Comparison of ENCODE assay signal across 10 cellular contexts in genomic region chr1:223720987-223721591, GRCh38. TPM values are rescaled to one million over a fixed set of nuclear protein-coding genes. Genes with fewer than 3 reads are reported as not detected.
DNase-seq lines count a peak whose midpoint lies in the region; ATAC-seq and TF ChIP-seq lines count a peak whose summit lies in the region.
"Had no signal": no experiment of that assay in that cellular context is flagged by ENCODE, and none has a peak within 500 bp of the region (broad histone marks: within the 10 kb centered on the region; RNA-seq: fewer than 3 reads in every experiment).

No MANE protein-coding gene starts in this region.

- ATAC-seq in GM21619 (IDR thresholded peaks at IDR 0.05; ENCODE audit: unreplicated experiment), result no peak

- H3K9me3 Mint-ChIP-seq in activated T-cell treated with anti-CD3 and anti-CD28 coated beads, Interleukin-2, amount 50 U/mL, for 24 hours, result no peaks in the 10 kb centered on the region

- H3K4me1 Mint-ChIP-seq in activated T-cell treated with anti-CD3 and anti-CD28 coated beads, Interleukin-2, amount 50 U/mL, for 24 hours (ENCODE audit: low read depth), result peaks cover 81% of the 10 kb centered on the region

- no peak for DNase-seq in activated T-cell treated with anti-CD3 and anti-CD28 coated beads, Interleukin-2, amount 50 U/mL, for 24 hours
- no peak for DNase-seq in activated T-cell treated with anti-CD3 and anti-CD28 coated beads, Interleukin-2, amount 50 U/mL, for 48 hours
- DNase-seq in astrocyte of the spinal cord (ENCODE audit: low read depth, low spot score) (peak; percentile 84), tibial nerve (ENCODE audit: low spot score in 2 of 2) (no peak), epidermal melanocyte (ENCODE audit: insufficient read length, low spot score) (no peak), NAMALWA (ENCODE audit: low spot score) (no peak)
- DNase-seq: SJCRH30 had no signal

- no peak for TF ChIP-seq CTCF in astrocyte of the spinal cord (IDR thresholded peaks at IDR 0.05; ENCODE audit: low read depth, low read length)
- no peak for TF ChIP-seq CTCF in liver (IDR thresholded peaks at IDR 0.05; ENCODE audit: low read depth, low read length, missing input control)
- TF ChIP-seq CTCF in tibial nerve (IDR thresholded peaks at IDR 0.05), result no peak

- H3K4me3 Mint-ChIP-seq in activated T-cell treated with anti-CD3 and anti-CD28 coated beads, Interleukin-2, amount 50 U/mL, for 24 hours, result no peak overlapping the region

- H3K36me3 ChIP-seq in liver (ENCODE audit: control insufficient read depth in 4 of 4, insufficient read depth in 3 of 4, low read depth in 1 of 4, low read length in 3 of 4), result no peaks in the 10 kb centered on the region
- H3K36me3 ChIP-seq in tibial nerve, result peaks cover 0 to 74% (median 0%) of the 10 kb centered on the region in 3 donors

- peak overlapping the region in 1 of 2 donors; percentile 22 for H3K27ac ChIP-seq in liver (ENCODE audit: low read depth in 1 of 2, low read length in 2 of 2)
- H3K27ac ChIP-seq in tibial nerve, result peak overlapping the region in 3 of 4 donors; percentile 50 to 71 (median 64)
- H3K27ac ChIP-seq: SJCRH30 had no signal

- TF ChIP-seq RAD21 in liver (IDR thresholded peaks at IDR 0.05), result no peak

- 29% methylated on average over 4 of the region's 4 CpGs for WGBS in liver
- WGBS in tibial nerve, 2 donors, result 37 to 39% methylated on average over 3 to 4 of the region's 4 CpGs

- peak overlapping the region; percentile 56 for H3K27ac Mint-ChIP-seq in activated T-cell treated with anti-CD3 and anti-CD28 coated beads, Interleukin-2, amount 50 U/mL, for 24 hours

- no peak for TF ChIP-seq POLR2A in tibial nerve (IDR thresholded peaks at IDR 0.05)

- H3K9me3 ChIP-seq in liver (ENCODE audit: control insufficient read depth in 4 of 4, low read length in 3 of 4) (no peaks in the 10 kb centered on the region), tibial nerve (no peaks in the 10 kb centered on the region)
- H3K9me3 ChIP-seq: BLaER1 treated with 17β-estradiol and CSF1 and Interleukin-3, amounts not matched to agents 10 nM and 100 nM; SJCRH30 had no signal

- H3K4me1 ChIP-seq in liver (ENCODE audit: control insufficient read depth in 4 of 4, insufficient read depth in 4 of 4, low read length in 3 of 4), result peaks cover 2 to 9% (median 7%) of the 10 kb centered on the region in 4 donors
- H3K4me1 ChIP-seq in tibial nerve, result peaks cover 0 to 77% (median 23%) of the 10 kb centered on the region in 4 donors

- H3K27me3 ChIP-seq in liver (ENCODE audit: control insufficient read depth in 4 of 4, insufficient read depth in 4 of 4, low read length in 3 of 4) (no peaks in the 10 kb centered on the region), tibial nerve (no peaks in the 10 kb centered on the region)
- H3K27me3 ChIP-seq: BLaER1 treated with 17β-estradiol and CSF1 and Interleukin-3, amounts not matched to agents 10 nM and 100 nM; SJCRH30 had no signal

- no peaks in the 10 kb centered on the region for H3K27me3 Mint-ChIP-seq in activated T-cell treated with anti-CD3 and anti-CD28 coated beads, Interleukin-2, amount 50 U/mL, for 24 hours

- peaks cover 62% of the 10 kb centered on the region for H3K36me3 Mint-ChIP-seq in activated T-cell treated with anti-CD3 and anti-CD28 coated beads, Interleukin-2, amount 50 U/mL, for 24 hours (ENCODE audit: low read depth)

- H3K9ac ChIP-seq in liver (ENCODE audit: low read depth in 1 of 2, low read length in 2 of 2), result no peak overlapping the region
- H3K9ac ChIP-seq: BLaER1 treated with 17β-estradiol and CSF1 and Interleukin-3, amounts not matched to agents 10 nM and 100 nM had no signal

- in situ Hi-C loops in astrocyte of the spinal cord (cut with HindIII; ENCODE audit: low sequenced_read_pairs), result no loop called here

- no peak overlapping the region for H3K4me3 ChIP-seq in astrocyte of the spinal cord (ENCODE audit: low read depth, low read length)
- no peak overlapping the region for H3K4me3 ChIP-seq in liver (ENCODE audit: low read depth in 1 of 3, low read length in 3 of 3)
- no peak overlapping the region for H3K4me3 ChIP-seq in tibial nerve
- H3K4me3 ChIP-seq: BLaER1 treated with 17β-estradiol and CSF1 and Interleukin-3, amounts not matched to agents 10 nM and 100 nM; SJCRH30 had no signal

- peak in 1 of 2 donors; percentile 42 for TF ChIP-seq EP300 in tibial nerve (IDR thresholded peaks at IDR 0.05)

TF ChIP-seq in liver, 16 proteins besides CTCF, POLR2A, EP300 and RAD21:
- TF ChIP-seq YY1 (IDR thresholded peaks at IDR 0.05) (peak; percentile 80), ATF3 (IDR thresholded peaks at IDR 0.05) (no peak), FOXA1 (IDR thresholded peaks at IDR 0.05) (peak; percentile 94), FOXA2 (IDR thresholded peaks at IDR 0.05) (peak; percentile 93), NR2F2 (IDR thresholded peaks at IDR 0.05) (no peak), JUND (IDR thresholded peaks at IDR 0.05) (peak; percentile 45 to 87), TAF1 (conservative IDR thresholded peaks at IDR 0.05) (no peak), GABPA (IDR thresholded peaks at IDR 0.05 in 1 of 2, conservative IDR thresholded peaks at IDR 0.05 in 1 of 2) (no peak), MAX (IDR thresholded peaks at IDR 0.05) (peak; percentile 57), SP1 (IDR thresholded peaks at IDR 0.05) (peak; percentile 40), REST (IDR thresholded peaks at IDR 0.05) (no peak), EGR1 (IDR thresholded peaks at IDR 0.05; ENCODE audit: low read depth in 2 of 2) (peak; percentile 96 to 99), ZBTB33 (IDR thresholded peaks at IDR 0.05) (peak; percentile 25), HNF4G (IDR thresholded peaks at IDR 0.05) (peak; percentile 35), RXRA (IDR thresholded peaks at IDR 0.05) (peak in 1 of 2 donors; percentile 77), HNF4A (conservative IDR thresholded peaks at IDR 0.05) (peak; percentile 82 to 90)

RNA-seq across cellular contexts. Expression of gene CAPN2, which starts 8.8 kb away (rescaled TPM):
- total RNA-seq in liver, result 10 to 100 TPM; 11.2 to 20.7 TPM
- 10 to 100 TPM; 11.5 to 19.4 TPM for polyA plus RNA-seq in liver
- total RNA-seq in tibial nerve, result 100 to 1,000 TPM; 160 to 207 (median 177) TPM

RNA-seq across cellular contexts. Expression of gene CAPN8, which starts 55.6 kb away (rescaled TPM):
- total RNA-seq in liver (under 1 TPM in 1 of 2 donors, not detected in 1; 0.08 TPM), tibial nerve (not detected)
- under 1 TPM in 1 of 2 donors, not detected in 1; 0.16 TPM for polyA plus RNA-seq in liver
- total RNA-seq: SJCRH30 had no signal

Comparison
In these comparisons a context has a peak if more than half of its experiments do, and no peak if none do; other contexts are left out.
1. RNA of gene CAPN2, which starts 8.8 kb away (total RNA-seq): 160 to 207 TPM in tibial nerve; 11.2 to 20.7 TPM in liver; every median in the first group is over 4 times any median in the second.